In genomic region chr16:67539691-67540635, GRCh38 we compare ENCODE assay signal across 18 cellular contexts. TPM values are rescaled to one million over a fixed set of nuclear protein-coding genes. Genes with fewer than 3 reads are reported as not detected.
DNase-seq lines count a peak whose midpoint lies in the region; ATAC-seq and TF ChIP-seq lines count a peak whose summit lies in the region.
"Had no signal": no experiment of that assay in that cellular context is flagged by ENCODE, and none has a peak within 500 bp of the region (broad histone marks: within the 10 kb centered on the region; RNA-seq: fewer than 3 reads in every experiment).

No MANE protein-coding gene starts in this region.

- peaks cover 99% of the 10 kb centered on the region for H3K4me1 ChIP-seq in left ventricle myocardium inferior
- H3K4me1 ChIP-seq in naive thymus-derived CD4-positive, alpha-beta T cell (ENCODE audit: control insufficient read depth in 2 of 2, insufficient read depth in 2 of 2, low read length in 2 of 2) = peaks cover 6 to 12% of the 10 kb centered on the region in 2 donors
- H3K4me1 ChIP-seq in upper lobe of right lung = peaks cover 39% of the 10 kb centered on the region

- no peak for TF ChIP-seq CTCF in left ventricle myocardium inferior (IDR thresholded peaks at IDR 0.05; ENCODE audit: borderline replicate concordance)
- TF ChIP-seq CTCF in upper lobe of right lung (IDR thresholded peaks at IDR 0.05) = no peak

- H3K9me3 Mint-ChIP-seq in activated T-helper 1 cell treated with anti-CD3 and anti-CD28 coated beads, Interleukin-12 subunit alpha, Interleukin-12 subunit beta, Interleukin-2, Interleukin-4 antibody, amounts not matched to agents 30 ng/mL and 10 ng/mL and 1 ng/mL, durations not matched to agents 14 hours and 24 hours and 36 hours = no peaks in the 10 kb centered on the region
- H3K9me3 Mint-ChIP-seq in naive thymus-derived CD4-positive, alpha-beta T cell = peaks cover 0 to 5% (median 0%) of the 10 kb centered on the region in 11 donors
- H3K9me3 Mint-ChIP-seq: dendritic cell treated with granulocyte-macrophage colony-stimulating factor and Interleukin-4, amounts not matched to agents 40 ng/mL and 50 ng/mL, for 4 days; stimulated activated naive CD8-positive, alpha-beta T cell treated with anti-CD3 and anti-CD28 coated beads, Interleukin-15, amount 100 ng/mL, for 72 hours; T-helper 2 cell treated with Interferon-gamma antibody and Interleukin-4, amounts not matched to agents 5 μg/mL and 100 μg/mL, for 36 hours had no signal

- H3K36me3 ChIP-seq in left ventricle myocardium inferior = peaks cover 62% of the 10 kb centered on the region
- peaks cover 0 to 30% (median 0%) of the 10 kb centered on the region in 3 experiments for H3K36me3 ChIP-seq in naive thymus-derived CD4-positive, alpha-beta T cell (ENCODE audit: control insufficient read depth in 2 of 3, insufficient read depth in 3 of 3, low read length in 3 of 3)
- peaks cover 55% of the 10 kb centered on the region for H3K36me3 ChIP-seq in upper lobe of right lung

- POLR2A ChIA-PET in naive thymus-derived CD4-positive, alpha-beta T cell (lab: Charles Lee) = interaction anchor here (1.9 to 20.8 kb wide), 3 partner anchors 11 to 103 kb away, joined by 8 to 581 read pairs (median 128); partner anchors contain the start of genes CARMIL2, CTCF and RIPOR1

- peaks cover 47% of the 10 kb centered on the region for H3K4me1 Mint-ChIP-seq in activated T-helper 1 cell treated with anti-CD3 and anti-CD28 coated beads, Interleukin-12 subunit alpha, Interleukin-12 subunit beta, Interleukin-2, Interleukin-4 antibody, amounts not matched to agents 30 ng/mL and 10 ng/mL and 1 ng/mL, durations not matched to agents 14 hours and 24 hours and 36 hours (ENCODE audit: low read depth)
- peaks cover 32 to 56% (median 43%) of the 10 kb centered on the region in 7 donors for H3K4me1 Mint-ChIP-seq in naive thymus-derived CD4-positive, alpha-beta T cell

- ATAC-seq in naive thymus-derived CD4-positive, alpha-beta T cell = no peak
- ATAC-seq in upper lobe of right lung (no peak), HG03520 (IDR thresholded peaks at IDR 0.05; ENCODE audit: unreplicated experiment) (no peak), HG03457 (IDR thresholded peaks at IDR 0.05; ENCODE audit: unreplicated experiment) (no peak)
- ATAC-seq: stimulated activated naive CD8-positive, alpha-beta T cell treated with anti-CD3 and anti-CD28 coated beads, Interleukin-15, amount 100 ng/mL, for 72 hours had no signal

- H3K4me3 ChIP-seq in left ventricle myocardium inferior (peak overlapping the region; percentile 90), upper lobe of right lung (peak overlapping the region; percentile 69)
- no peak overlapping the region for H3K4me3 ChIP-seq in naive thymus-derived CD4-positive, alpha-beta T cell (ENCODE audit: low read length)
- H3K4me3 ChIP-seq: mucosa of descending colon had no signal

- H3K4me3 Mint-ChIP-seq in activated T-helper 1 cell treated with anti-CD3 and anti-CD28 coated beads, Interleukin-12 subunit alpha, Interleukin-12 subunit beta, Interleukin-2, Interleukin-4 antibody, amounts not matched to agents 30 ng/mL and 10 ng/mL and 1 ng/mL, durations not matched to agents 14 hours and 24 hours and 36 hours = peak overlapping the region; percentile 78
- H3K4me3 Mint-ChIP-seq in naive thymus-derived CD4-positive, alpha-beta T cell = peak overlapping the region; percentile 2 to 85 (median 71)

- no peak overlapping the region for H3K27ac Mint-ChIP-seq in activated T-helper 1 cell treated with anti-CD3 and anti-CD28 coated beads, Interleukin-12 subunit alpha, Interleukin-12 subunit beta, Interleukin-2, Interleukin-4 antibody, amounts not matched to agents 30 ng/mL and 10 ng/mL and 1 ng/mL, durations not matched to agents 14 hours and 24 hours and 36 hours
- H3K27ac Mint-ChIP-seq in naive thymus-derived CD4-positive, alpha-beta T cell = peak overlapping the region; percentile 38 to 89 (median 82)

- CTCF ChIA-PET in naive thymus-derived CD4-positive, alpha-beta T cell (lab: Charles Lee) = interaction anchor here (0.5 to 4.1 kb wide), 3 partner anchors 19 to 75 kb away, joined by 3 to 34 read pairs (median 3); partner anchors contain the start of gene CTCF

- intact Hi-C loops in left ventricle myocardium inferior (cut with micrococcal nuclease) (no loop called here), cardiac septum (cut with DNase I) (no loop called here), upper lobe of right lung (cut with DNase I) (no loop called here)
- intact Hi-C loops in activated T-helper 1 cell treated with anti-CD3 and anti-CD28 coated beads, Interleukin-12 subunit alpha, Interleukin-12 subunit beta, Interleukin-2, Interleukin-4 antibody, amounts not matched to agents 30 ng/mL and 10 ng/mL and 1 ng/mL, durations not matched to agents 14 hours and 24 hours and 36 hours (cut with micrococcal nuclease) = no loop called here
- intact Hi-C loops in naive thymus-derived CD4-positive, alpha-beta T cell (cut with micrococcal nuclease) = loop anchor here in 1 of 2 donors (5.0 kb wide), 1 partner anchor 267 kb away; the partner anchor contains the start of genes RANBP10 and TSNAXIP1

- peaks cover 13% of the 10 kb centered on the region for H3K36me3 Mint-ChIP-seq in activated T-helper 1 cell treated with anti-CD3 and anti-CD28 coated beads, Interleukin-12 subunit alpha, Interleukin-12 subunit beta, Interleukin-2, Interleukin-4 antibody, amounts not matched to agents 30 ng/mL and 10 ng/mL and 1 ng/mL, durations not matched to agents 14 hours and 24 hours and 36 hours (ENCODE audit: low read depth)
- peaks cover 0 to 32% (median 6%) of the 10 kb centered on the region in 5 donors for H3K36me3 Mint-ChIP-seq in naive thymus-derived CD4-positive, alpha-beta T cell

- peak overlapping the region; percentile 99 for H3K27ac ChIP-seq in left ventricle myocardium inferior (replicated peaks)
- peak overlapping the region; percentile 32 for H3K27ac ChIP-seq in naive thymus-derived CD4-positive, alpha-beta T cell (ENCODE audit: low read depth, low read length)
- H3K27ac ChIP-seq in upper lobe of right lung = no peak overlapping the region

- H3K27me3 Mint-ChIP-seq in activated T-helper 1 cell treated with anti-CD3 and anti-CD28 coated beads, Interleukin-12 subunit alpha, Interleukin-12 subunit beta, Interleukin-2, Interleukin-4 antibody, amounts not matched to agents 30 ng/mL and 10 ng/mL and 1 ng/mL, durations not matched to agents 14 hours and 24 hours and 36 hours (ENCODE audit: insufficient read depth) = peaks cover 14% of the 10 kb centered on the region
- H3K27me3 Mint-ChIP-seq in naive thymus-derived CD4-positive, alpha-beta T cell = peaks cover 0 to 23% (median 0%) of the 10 kb centered on the region in 5 donors

- H3K9me3 ChIP-seq in left ventricle myocardium inferior (replicated peaks) (no peaks in the 10 kb centered on the region), upper lobe of right lung (no peaks in the 10 kb centered on the region)
- no peaks in the 10 kb centered on the region for H3K9me3 ChIP-seq in naive thymus-derived CD4-positive, alpha-beta T cell (ENCODE audit: control insufficient read depth in 2 of 3, low read length in 3 of 3)
- H3K9me3 ChIP-seq: esophagus muscularis mucosa, mucosa of descending colon had no signal

- H3K27me3 ChIP-seq in left ventricle myocardium inferior (ENCODE audit: low read depth) (no peaks in the 10 kb centered on the region), upper lobe of right lung (no peaks in the 10 kb centered on the region)
- H3K27me3 ChIP-seq in naive thymus-derived CD4-positive, alpha-beta T cell (ENCODE audit: control insufficient read depth in 2 of 2, insufficient read depth in 2 of 2, low read length in 2 of 2) = no peaks in the 10 kb centered on the region
- H3K27me3 ChIP-seq: esophagus muscularis mucosa had no signal

- DNase-seq in left ventricle myocardium inferior (no peak), cardiac septum (ENCODE audit: low spot score) (no peak), upper lobe of right lung (no peak), HuH-7.5 (ENCODE audit: low spot score) (no peak)
- DNase-seq in activated T-helper 1 cell treated with anti-CD3 and anti-CD28 coated beads, Interleukin-12 subunit alpha, Interleukin-12 subunit beta, Interleukin-2, Interleukin-4 antibody, amounts not matched to agents 30 ng/mL and 10 ng/mL and 1 ng/mL, durations not matched to agents 14 hours and 24 hours and 36 hours (ENCODE audit: low spot score) = no peak
- no peak for DNase-seq in naive thymus-derived CD4-positive, alpha-beta T cell
- DNase-seq: DMS 273 treated with DMSO at 0.1 percent for 48 hours, mucosa of descending colon, NCI-H1436 treated with DMSO at 0.1 percent for 48 hours, SHP77 had no signal

RNA-seq across cellular contexts. Expression of gene RIPOR1, which starts 11.3 kb away (rescaled TPM):
- 79.7 TPM for total RNA-seq in left ventricle myocardium inferior
- 102 TPM for total RNA-seq in cardiac septum
- total RNA-seq in activated T-helper 1 cell treated with anti-CD3 and anti-CD28 coated beads, Interleukin-12 subunit alpha, Interleukin-12 subunit beta, Interleukin-2, Interleukin-4 antibody, amounts not matched to agents 30 ng/mL and 10 ng/mL and 1 ng/mL, durations not matched to agents 14 hours and 24 hours and 36 hours = 26.3 and 27.1 TPM in 2 replicates
- 100 to 1,000 TPM in 1 of 5 experiments, 10 to 100 TPM in 4; 39.7 to 103 (median 48.9) TPM for total RNA-seq in naive thymus-derived CD4-positive, alpha-beta T cell
- 1 to 10 TPM; 2.5 to 5.0 TPM for polyA plus RNA-seq in naive thymus-derived CD4-positive, alpha-beta T cell
- total RNA-seq in upper lobe of right lung = 133 TPM

RNA-seq across cellular contexts. Expression of gene CTCF, which starts 22.4 kb away (rescaled TPM):
- total RNA-seq in left ventricle myocardium inferior (26.1 TPM), cardiac septum (25.6 TPM), upper lobe of right lung (36.0 TPM)
- total RNA-seq in activated T-helper 1 cell treated with anti-CD3 and anti-CD28 coated beads, Interleukin-12 subunit alpha, Interleukin-12 subunit beta, Interleukin-2, Interleukin-4 antibody, amounts not matched to agents 30 ng/mL and 10 ng/mL and 1 ng/mL, durations not matched to agents 14 hours and 24 hours and 36 hours = 64.7 and 67.6 TPM in 2 replicates
- 10 to 100 TPM; 51.4 to 78.6 (median 67.3) TPM for total RNA-seq in naive thymus-derived CD4-positive, alpha-beta T cell
- 10 to 100 TPM; 49.8 to 59.8 TPM for polyA plus RNA-seq in naive thymus-derived CD4-positive, alpha-beta T cell

RNA-seq across cellular contexts. Expression of gene AGRP, which starts 56.6 kb away (rescaled TPM):
- not detected for total RNA-seq in left ventricle myocardium inferior
- total RNA-seq in cardiac septum = not detected
- not detected in 2 replicates for total RNA-seq in activated T-helper 1 cell treated with anti-CD3 and anti-CD28 coated beads, Interleukin-12 subunit alpha, Interleukin-12 subunit beta, Interleukin-2, Interleukin-4 antibody, amounts not matched to agents 30 ng/mL and 10 ng/mL and 1 ng/mL, durations not matched to agents 14 hours and 24 hours and 36 hours
- total RNA-seq in naive thymus-derived CD4-positive, alpha-beta T cell = not detected
- polyA plus RNA-seq in naive thymus-derived CD4-positive, alpha-beta T cell = not detected
- total RNA-seq in upper lobe of right lung = 4.9 TPM
- total RNA-seq: aorta, esophagus muscularis mucosa, mucosa of descending colon, posterior vena cava had no signal

RNA-seq across cellular contexts. Expression of gene ATP6V0D1, which starts 59.0 kb away (rescaled TPM):
- 65.8 TPM for total RNA-seq in left ventricle myocardium inferior
- 58.8 TPM for total RNA-seq in cardiac septum
- total RNA-seq in activated T-helper 1 cell treated with anti-CD3 and anti-CD28 coated beads, Interleukin-12 subunit alpha, Interleukin-12 subunit beta, Interleukin-2, Interleukin-4 antibody, amounts not matched to agents 30 ng/mL and 10 ng/mL and 1 ng/mL, durations not matched to agents 14 hours and 24 hours and 36 hours = 37.7 and 41.5 TPM in 2 replicates
- 100 to 1,000 TPM in 1 of 5 experiments, 10 to 100 TPM in 4; 35.8 to 104 (median 54.7) TPM for total RNA-seq in naive thymus-derived CD4-positive, alpha-beta T cell
- polyA plus RNA-seq in naive thymus-derived CD4-positive, alpha-beta T cell = 100 to 1,000 TPM in 1 of 2 donors, 10 to 100 TPM in 1; 61.5 to 102 TPM
- 143 TPM for total RNA-seq in upper lobe of right lung
